ENCODE assay signal across 1 cellular context in genomic region chr13:98529171-98529570, GRCh38.
TF ChIP-seq lines count a peak whose summit lies in the region.

No MANE protein-coding gene starts in this region.

TF ChIP-seq in HepG2, 621 proteins besides CTCF, POLR2A, EP300 and RAD21:
- TF ChIP-seq ZGPAT (CRISPR knock-in tag; IDR thresholded peaks at IDR 0.05) = no peak
